Comparison of ENCODE assay signal across 1 cellular context in the genomic region with DNA sequence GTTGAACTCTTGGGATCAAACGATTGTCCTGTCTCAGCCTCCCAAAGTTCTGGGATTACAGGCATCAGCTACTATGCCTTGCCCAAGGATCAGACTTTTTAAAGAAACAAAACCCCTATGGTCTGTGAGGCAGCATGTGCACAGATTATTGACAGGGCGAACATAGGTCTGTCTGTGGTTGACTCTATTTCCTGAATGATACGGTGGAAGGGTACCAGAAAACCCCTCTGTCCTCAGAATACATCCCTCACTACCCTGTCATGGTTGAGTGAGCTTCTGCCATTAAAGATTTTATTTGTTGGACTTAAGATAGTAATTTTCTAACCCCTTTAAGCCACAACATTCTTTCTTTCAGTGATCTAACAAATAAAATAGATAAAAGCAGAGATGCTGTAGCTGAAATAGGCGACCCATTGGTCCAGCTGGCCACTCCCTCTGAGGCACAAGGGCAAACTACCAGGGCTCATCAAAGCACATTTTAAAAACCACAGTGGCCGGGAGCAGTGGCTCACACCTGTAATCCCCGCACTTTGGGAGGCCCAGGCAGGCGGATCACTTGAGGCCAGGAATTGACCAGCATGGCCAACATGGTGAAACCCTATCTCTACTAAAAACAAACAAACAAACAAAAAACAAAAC.
TF ChIP-seq lines count a peak whose summit lies in the region.

No MANE protein-coding gene starts in this region.

TF ChIP-seq in IMR-90, 13 proteins besides CTCF, POLR2A, EP300 and RAD21:
- no peak for TF ChIP-seq CHD1 (IDR thresholded peaks at IDR 0.05; ENCODE audit: low read depth, low read length)
- no peak for TF ChIP-seq NFE2L2 (IDR thresholded peaks at IDR 0.05; ENCODE audit: low read depth, low read length)
